26 cellular contexts compared by ENCODE assay signal in the genomic region with DNA sequence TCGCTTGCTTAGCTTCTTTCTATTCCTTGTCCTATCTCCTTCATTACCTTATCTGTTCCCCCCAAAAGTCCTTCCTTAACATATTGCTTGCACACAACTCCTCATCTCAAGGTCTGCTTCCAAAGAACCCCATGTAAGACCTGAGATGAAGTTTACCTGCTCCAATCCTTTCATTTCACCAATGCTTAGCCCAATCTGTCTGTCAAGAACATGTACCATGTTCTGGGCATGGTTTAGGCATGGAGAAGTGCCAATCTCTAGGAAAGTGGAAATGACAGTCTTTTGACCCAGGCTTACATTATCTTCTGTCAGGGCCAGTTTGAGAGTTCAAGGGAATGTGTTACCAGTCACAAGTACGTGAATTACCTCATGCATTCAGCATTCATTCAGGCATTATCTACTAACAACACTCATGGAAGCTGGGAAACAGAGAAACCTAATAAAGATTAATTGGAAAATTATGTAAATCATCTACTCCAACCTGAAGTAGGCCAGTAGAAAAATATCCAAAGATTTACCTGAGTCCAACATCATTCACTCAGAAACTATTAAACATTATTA.
"Had no signal": no experiment of that assay in that cellular context is flagged by ENCODE, and none has a peak within 500 bp of the region (broad histone marks: within the 10 kb centered on the region; RNA-seq: fewer than 3 reads in every experiment).

No MANE protein-coding gene starts in this region.

- DNase-seq: colonic mucosa; effector CD8-positive, alpha-beta T cell; foreskin keratinocyte; glutamatergic neuron; hypothalamus; immature natural killer cell; islet precursor cell; kidney glomerular epithelial cell; natural killer cell; occipital lobe; ovary; psoas muscle; right cardiac atrium; spleen; stimulated activated CD4-positive, alpha-beta T cell treated with anti-CD3 and anti-CD28 coated beads, Interleukin-4, amount 100 ng/mL, for 4 hours; stimulated activated naive CD8-positive, alpha-beta T cell treated with anti-CD3 and anti-CD28 coated beads, Interleukin-15, Interleukin-2, amounts not matched to agents 100 U/mL and 50 U/mL, for 24 hours; substantia nigra; testis; upper lobe of left lung had no signal

- H3K27ac ChIP-seq: colonic mucosa, foreskin keratinocyte, ovary, psoas muscle, skin epidermis, spleen, testis, tibial nerve, upper lobe of left lung had no signal

- H3K9me3 ChIP-seq: colonic mucosa, esophagus muscularis mucosa, ovary, psoas muscle, spleen, testis, tibial nerve, upper lobe of left lung had no signal

- FAIRE-seq: endothelial cell of umbilical vein, urothelium cell line had no signal

- H3K4me1 ChIP-seq: colonic mucosa, foreskin keratinocyte, psoas muscle, testis, upper lobe of left lung had no signal

- ATAC-seq: foreskin keratinocyte; natural killer cell; psoas muscle; stimulated activated memory B cell treated with anti-CD40 and anti-IgM and Interleukin-4, amounts not matched to agents 10 μg/mL and 1 μg/mL and 100 μg/mL, for 72 hours; stimulated activated naive CD8-positive, alpha-beta T cell treated with anti-CD3 and anti-CD28 coated beads, Interleukin-15, Interleukin-2, amounts not matched to agents 100 U/mL and 50 U/mL, for 24 hours had no signal

- H3K4me3 ChIP-seq: colonic mucosa, esophagus muscularis mucosa, lung, ovary, psoas muscle, skin epidermis, spleen, testis, tibial nerve, upper lobe of left lung had no signal

- H3K36me3 ChIP-seq: colonic mucosa, esophagus muscularis mucosa, ovary, spleen, tibial nerve, upper lobe of left lung had no signal

- H3K27me3 ChIP-seq: colonic mucosa, esophagus muscularis mucosa, ovary, spleen, testis, tibial nerve, upper lobe of left lung had no signal
